ENCODE assay signal across 1 cellular context in the genomic region with DNA sequence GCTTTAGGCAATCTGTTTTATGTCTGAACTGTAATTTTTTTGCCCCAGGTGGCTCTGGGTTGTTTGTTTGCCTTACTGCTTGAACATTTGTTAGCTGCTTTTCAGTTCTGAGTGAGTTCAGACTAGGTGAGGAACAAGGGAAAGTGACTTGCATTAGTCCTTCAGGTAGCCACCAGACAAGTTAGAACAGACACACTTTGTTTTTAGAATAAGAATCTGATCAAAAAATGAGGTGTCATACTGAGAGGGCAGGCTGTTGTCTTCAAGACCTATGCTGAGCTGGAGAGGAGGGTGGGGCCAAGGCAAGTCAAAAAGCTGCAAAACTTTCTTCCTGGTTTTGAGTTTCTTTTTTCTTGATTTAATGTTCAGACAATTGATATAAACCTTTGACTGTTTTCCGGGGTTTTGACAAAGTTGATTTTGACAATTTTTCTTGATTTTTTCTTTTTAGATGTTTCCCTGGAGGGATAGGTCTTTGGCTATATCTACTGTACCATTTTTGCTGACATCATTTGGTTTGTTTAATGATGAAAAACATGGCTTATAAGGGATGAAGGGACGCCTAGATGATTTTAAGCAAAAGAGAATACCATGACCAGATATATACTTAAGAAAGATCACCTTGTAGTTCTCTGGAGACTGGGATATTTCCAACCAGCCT.
TF ChIP-seq lines count a peak whose summit lies in the region.

No MANE protein-coding gene starts in this region.

TF ChIP-seq in GM12878, 131 proteins besides CTCF, POLR2A, EP300 and RAD21 (continued from another document):
- TF ChIP-seq, protein P1, sequence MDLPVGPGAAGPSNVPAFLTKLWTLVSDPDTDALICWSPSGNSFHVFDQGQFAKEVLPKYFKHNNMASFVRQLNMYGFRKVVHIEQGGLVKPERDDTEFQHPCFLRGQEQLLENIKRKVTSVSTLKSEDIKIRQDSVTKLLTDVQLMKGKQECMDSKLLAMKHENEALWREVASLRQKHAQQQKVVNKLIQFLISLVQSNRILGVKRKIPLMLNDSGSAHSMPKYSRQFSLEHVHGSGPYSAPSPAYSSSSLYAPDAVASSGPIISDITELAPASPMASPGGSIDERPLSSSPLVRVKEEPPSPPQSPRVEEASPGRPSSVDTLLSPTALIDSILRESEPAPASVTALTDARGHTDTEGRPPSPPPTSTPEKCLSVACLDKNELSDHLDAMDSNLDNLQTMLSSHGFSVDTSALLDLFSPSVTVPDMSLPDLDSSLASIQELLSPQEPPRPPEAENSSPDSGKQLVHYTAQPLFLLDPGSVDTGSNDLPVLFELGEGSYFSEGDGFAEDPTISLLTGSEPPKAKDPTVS (IDR thresholded peaks at IDR 0.05; ENCODE audit: low read depth, low read length) = no peak
- TF ChIP-seq, protein P2, sequence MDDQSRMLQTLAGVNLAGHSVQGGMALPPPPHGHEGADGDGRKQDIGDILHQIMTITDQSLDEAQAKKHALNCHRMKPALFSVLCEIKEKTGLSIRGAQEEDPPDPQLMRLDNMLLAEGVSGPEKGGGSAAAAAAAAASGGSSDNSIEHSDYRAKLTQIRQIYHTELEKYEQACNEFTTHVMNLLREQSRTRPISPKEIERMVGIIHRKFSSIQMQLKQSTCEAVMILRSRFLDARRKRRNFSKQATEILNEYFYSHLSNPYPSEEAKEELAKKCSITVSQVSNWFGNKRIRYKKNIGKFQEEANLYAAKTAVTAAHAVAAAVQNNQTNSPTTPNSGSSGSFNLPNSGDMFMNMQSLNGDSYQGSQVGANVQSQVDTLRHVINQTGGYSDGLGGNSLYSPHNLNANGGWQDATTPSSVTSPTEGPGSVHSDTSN (IDR thresholded peaks at IDR 0.05; ENCODE audit: insufficient replicate concordance, low read depth, low read length) = no peak
- TF ChIP-seq PAX8 (IDR thresholded peaks at IDR 0.05) (no peak), BHLHE40 (IDR thresholded peaks at IDR 0.05; ENCODE audit: borderline replicate concordance in 1 of 2, low read depth in 2 of 2, low read length in 1 of 2) (no peak)
TF ChIP-seq in GM12878: peak in this region for 0.
